ENCODE assay signal across 25 cellular contexts in genomic region chr1:161171696-161172095, GRCh38. TPM values are rescaled to one million over a fixed set of nuclear protein-coding genes. Genes with fewer than 3 reads are reported as not detected.
DNase-seq lines count a peak whose midpoint lies in the region; ATAC-seq and TF ChIP-seq lines count a peak whose summit lies in the region.
"Had no signal": no experiment of that assay in that cellular context is flagged by ENCODE, and none has a peak within 500 bp of the region (broad histone marks: within the 10 kb centered on the region; RNA-seq: fewer than 3 reads in every experiment).

No MANE protein-coding gene starts in this region.

- intact Hi-C loops in heart right ventricle (cut with DNase I): no loop called here
- intact Hi-C loops in heart left ventricle (cut with DNase I): no loop called here
- intact Hi-C loops in aorta (cut with DNase I): no loop called here
- intact Hi-C loops in CD8-positive, alpha-beta T cell (cut with DNase I, micrococcal nuclease): no loop called here

- no peaks in the 10 kb centered on the region for H3K9me3 ChIP-seq in heart right ventricle
- no peaks in the 10 kb centered on the region for H3K9me3 ChIP-seq in heart left ventricle
- no peaks in the 10 kb centered on the region for H3K9me3 ChIP-seq in aorta (ENCODE audit: control insufficient read depth, low read length)
- no peaks in the 10 kb centered on the region for H3K9me3 ChIP-seq in CD8-positive, alpha-beta T cell (ENCODE audit: low read length)
- H3K9me3 ChIP-seq: ovary, right atrium auricular region, upper lobe of right lung had no signal

- peaks cover 7 to 53% (median 40%) of the 10 kb centered on the region in 9 donors for H3K4me1 ChIP-seq in heart right ventricle
- peaks cover 6 to 44% (median 30%) of the 10 kb centered on the region in 12 donors for H3K4me1 ChIP-seq in heart left ventricle
- no peaks in the 10 kb centered on the region for H3K4me1 ChIP-seq in aorta (ENCODE audit: control insufficient read depth in 1 of 2, insufficient read depth in 2 of 2, low read length in 2 of 2)
- H3K4me1 ChIP-seq in CD8-positive, alpha-beta T cell (ENCODE audit: insufficient read depth, low read length): peaks cover 22% of the 10 kb centered on the region

- H3K27me3 ChIP-seq in heart right ventricle (no peaks in the 10 kb centered on the region), heart left ventricle (no peaks in the 10 kb centered on the region), aorta (ENCODE audit: control insufficient read depth in 1 of 2, insufficient read depth in 2 of 2, low read length in 1 of 2) (no peaks in the 10 kb centered on the region)
- no peaks in the 10 kb centered on the region for H3K27me3 ChIP-seq in CD8-positive, alpha-beta T cell (ENCODE audit: insufficient read depth, low read length)
- H3K27me3 ChIP-seq: ovary, right atrium auricular region, upper lobe of right lung had no signal

- H3K36me3 Mint-ChIP-seq in central memory CD8-positive, alpha-beta T cell (ENCODE audit: insufficient read depth): peaks cover 42% of the 10 kb centered on the region
- H3K36me3 Mint-ChIP-seq in osteocyte (ENCODE audit: unreplicated experiment): peaks cover 37% of the 10 kb centered on the region
- H3K36me3 Mint-ChIP-seq in CD8-positive, alpha-beta T cell: peaks cover 74% of the 10 kb centered on the region

- ATAC-seq in heart right ventricle: no peak
- no peak for ATAC-seq in heart left ventricle
- no peak for ATAC-seq in central memory CD8-positive, alpha-beta T cell (replicated peaks; ENCODE audit: extremely low read depth, poor library complexity, severe bottlenecking)
- ATAC-seq in aorta (ENCODE audit: low FRiP score): no peak
- ATAC-seq in stimulated activated naive CD8-positive, alpha-beta T cell treated with anti-CD3 and anti-CD28 coated beads, Interleukin-15, Interleukin-2, amounts not matched to agents 100 U/mL and 50 U/mL, for 24 hours: no peak
- no peak for ATAC-seq in CD8-positive, alpha-beta T cell
- ATAC-seq: activated CD4-positive, CD25-positive, alpha-beta regulatory T cell treated with anti-CD3 and anti-CD28 coated beads, Interleukin-2, amount 50 U/mL, for 24 hours; GM23338; naive thymus-derived CD4-positive, alpha-beta T cell; PC-3; upper lobe of right lung had no signal

- no peak for DNase-seq in heart right ventricle
- no peak for DNase-seq in heart left ventricle
- no peak for DNase-seq in central memory CD8-positive, alpha-beta T cell (ENCODE audit: low spot score in 2 of 2)
- no peak for DNase-seq in osteocyte (ENCODE audit: extremely low spot score, unreplicated experiment)
- peak; percentile 36 to 63 for DNase-seq in aorta
- no peak for DNase-seq in NCI-H748 treated with DMSO at 0.1 percent for 48 hours (lab: John Stamatoyannopoulos, UW)
- DNase-seq in stimulated activated naive CD8-positive, alpha-beta T cell treated with anti-CD3 and anti-CD28 coated beads, Interleukin-15, Interleukin-2, amounts not matched to agents 100 U/mL and 50 U/mL, for 24 hours: no peak
- no peak for DNase-seq in CD8-positive, alpha-beta T cell
- DNase-seq: ACHN; activated CD4-positive, alpha-beta memory T cell treated with anti-CD3 and anti-CD28 coated beads for 36 hours; anterior cingulate cortex; COR-L47; dermis blood vessel endothelial cell; DND-41; Karpas-422; MV-4-11; naive thymus-derived CD4-positive, alpha-beta T cell; NCI-H146; NCI-H510A; PC-3; upper lobe of right lung had no signal

- H3K4me3 Mint-ChIP-seq in central memory CD8-positive, alpha-beta T cell: no peak overlapping the region
- H3K4me3 Mint-ChIP-seq in osteocyte (ENCODE audit: unreplicated experiment): no peak overlapping the region
- no peak overlapping the region for H3K4me3 Mint-ChIP-seq in CD8-positive, alpha-beta T cell
- H3K4me3 Mint-ChIP-seq: activated CD4-positive, alpha-beta memory T cell treated with anti-CD3 and anti-CD28 coated beads for 36 hours; GM23338 had no signal

- no peak for TF ChIP-seq POLR2A in heart left ventricle (IDR thresholded peaks at IDR 0.05)

- H3K9me3 Mint-ChIP-seq in central memory CD8-positive, alpha-beta T cell: no peaks in the 10 kb centered on the region
- no peaks in the 10 kb centered on the region for H3K9me3 Mint-ChIP-seq in osteocyte (ENCODE audit: unreplicated experiment)
- H3K9me3 Mint-ChIP-seq in CD8-positive, alpha-beta T cell: no peaks in the 10 kb centered on the region
- H3K9me3 Mint-ChIP-seq: activated CD4-positive, alpha-beta memory T cell treated with anti-CD3 and anti-CD28 coated beads for 36 hours; GM23338; naive thymus-derived CD4-positive, alpha-beta T cell had no signal

- H3K4me3 ChIP-seq in heart right ventricle: no peak overlapping the region
- no peak overlapping the region for H3K4me3 ChIP-seq in heart left ventricle
- H3K4me3 ChIP-seq in aorta (ENCODE audit: low read length in 2 of 2): no peak overlapping the region
- H3K4me3 ChIP-seq in CD8-positive, alpha-beta T cell (ENCODE audit: low read depth, low read length): no peak overlapping the region
- H3K4me3 ChIP-seq: GM23338, ovary, right atrium auricular region, upper lobe of right lung had no signal

- CTCF ChIA-PET in CD8-positive, alpha-beta T cell (lab: Charles Lee): interaction anchor here (0.8 to 2.7 kb wide), 3 partner anchors 9 to 53 kb away, joined by 4 to 9 read pairs (median 5); no protein-coding TSS in a partner anchor

- no peaks in the 10 kb centered on the region for H3K27me3 Mint-ChIP-seq in central memory CD8-positive, alpha-beta T cell
- no peaks in the 10 kb centered on the region for H3K27me3 Mint-ChIP-seq in osteocyte (ENCODE audit: unreplicated experiment)
- H3K27me3 Mint-ChIP-seq in CD8-positive, alpha-beta T cell (ENCODE audit: low read depth): no peaks in the 10 kb centered on the region
- H3K27me3 Mint-ChIP-seq: activated CD4-positive, alpha-beta memory T cell treated with anti-CD3 and anti-CD28 coated beads for 36 hours; naive thymus-derived CD4-positive, alpha-beta T cell had no signal

- WGBS in heart right ventricle, 2 donors: 86 to 88% methylated on average over 12 of the region's 12 CpGs
- WGBS in heart left ventricle, 4 donors: 82 to 88% (median 84%) methylated on average over 12 of the region's 12 CpGs
- 80 to 82% methylated on average over 12 of the region's 12 CpGs for WGBS in aorta, 2 donors

- TF ChIP-seq CTCF in heart right ventricle (IDR thresholded peaks at IDR 0.05) (no peak), heart left ventricle (IDR thresholded peaks at IDR 0.05) (no peak), osteocyte (IDR thresholded peaks at IDR 0.05) (no peak)
- no peak for TF ChIP-seq CTCF in CD8-positive, alpha-beta T cell (IDR thresholded peaks at IDR 0.05)

- peak overlapping the region; percentile 73 for H3K27ac Mint-ChIP-seq in central memory CD8-positive, alpha-beta T cell (ENCODE audit: low read depth)
- peak overlapping the region; percentile 18 for H3K27ac Mint-ChIP-seq in osteocyte (ENCODE audit: unreplicated experiment)
- H3K27ac Mint-ChIP-seq in CD8-positive, alpha-beta T cell: no peak overlapping the region
- H3K27ac Mint-ChIP-seq: GM23338 had no signal

- H3K36me3 ChIP-seq in heart right ventricle: peaks cover 0 to 85% (median 29%) of the 10 kb centered on the region in 9 donors
- peaks cover 0 to 83% (median 70%) of the 10 kb centered on the region in 9 donors for H3K36me3 ChIP-seq in heart left ventricle
- peaks cover 0 to 4% of the 10 kb centered on the region in 2 donors for H3K36me3 ChIP-seq in aorta (ENCODE audit: control insufficient read depth in 1 of 2, insufficient read depth in 2 of 2, low read length in 1 of 2)
- peaks cover 52% of the 10 kb centered on the region for H3K36me3 ChIP-seq in CD8-positive, alpha-beta T cell (ENCODE audit: insufficient read depth, low read length)
- H3K36me3 ChIP-seq: ovary had no signal

- peaks cover 69% of the 10 kb centered on the region for H3K4me1 Mint-ChIP-seq in central memory CD8-positive, alpha-beta T cell
- peaks cover 45% of the 10 kb centered on the region for H3K4me1 Mint-ChIP-seq in osteocyte (ENCODE audit: unreplicated experiment)
- peaks cover 51% of the 10 kb centered on the region for H3K4me1 Mint-ChIP-seq in CD8-positive, alpha-beta T cell (ENCODE audit: low read depth)

- H3K27ac ChIP-seq in heart right ventricle: peak overlapping the region in 7 of 10 donors; percentile 11 to 58 (median 41)
- H3K27ac ChIP-seq in heart left ventricle: peak overlapping the region in 4 of 12 donors; percentile 51 to 73 (median 61)
- no peak overlapping the region for H3K27ac ChIP-seq in aorta (ENCODE audit: low read depth in 1 of 2, low read length in 2 of 2)
- H3K27ac ChIP-seq in CD8-positive, alpha-beta T cell (ENCODE audit: low read depth, low read length): no peak overlapping the region
- H3K27ac ChIP-seq: ovary, upper lobe of right lung had no signal

- POLR2A ChIA-PET in CD8-positive, alpha-beta T cell (lab: Charles Lee): interaction anchor here (0.7 to 1.9 kb wide), 2 partner anchors 11 to 20 kb away, joined by 3 to 8 read pairs; no protein-coding TSS in a partner anchor

RNA-seq across cellular contexts. Expression of gene PPOX, which starts 5.5 kb away (rescaled TPM):
- total RNA-seq in heart right ventricle: 10 to 100 TPM in 8 of 10 donors, 1 to 10 TPM in 2; 8.5 to 19.8 (median 15.0) TPM
- polyA plus RNA-seq in heart right ventricle: 10 to 100 TPM in 1 of 2 donors, 1 to 10 TPM in 1; 10.0 to 58.5 TPM
- 10 to 100 TPM in 8 of 9 donors, 1 to 10 TPM in 1; 9.7 to 16.7 (median 13.7) TPM for total RNA-seq in heart left ventricle
- 10 to 100 TPM; 10.7 to 24.3 TPM for polyA plus RNA-seq in heart left ventricle
- 37.1 and 37.9 TPM in 2 replicates for total RNA-seq in osteocyte
- 10 to 100 TPM; 16.3 to 30.9 TPM for total RNA-seq in aorta
- polyA plus RNA-seq in aorta: 100 to 1,000 TPM in 1 of 2 donors, 10 to 100 TPM in 1; 17.0 to 126 TPM
- total RNA-seq in CD8-positive, alpha-beta T cell: 10 to 100 TPM; 18.5 to 19.8 TPM

RNA-seq across cellular contexts. Expression of gene B4GALT3, which starts 5.6 kb away (rescaled TPM):
- 10 to 100 TPM; 12.1 to 28.9 (median 19.6) TPM for total RNA-seq in heart right ventricle
- 10 to 100 TPM; 11.5 to 25.5 TPM for polyA plus RNA-seq in heart right ventricle
- total RNA-seq in heart left ventricle: 10 to 100 TPM; 18.2 to 34.1 (median 22.4) TPM
- 10 to 100 TPM; 13.4 to 40.8 TPM for polyA plus RNA-seq in heart left ventricle
- total RNA-seq in osteocyte: 21.7 and 24.3 TPM in 2 replicates
- total RNA-seq in aorta: 10 to 100 TPM; 26.8 to 29.8 TPM
- polyA plus RNA-seq in aorta: 10 to 100 TPM; 13.9 to 23.1 TPM
- 10 to 100 TPM; 33.8 to 36.4 TPM for total RNA-seq in CD8-positive, alpha-beta T cell

RNA-seq across cellular contexts. Expression of gene USP21, which starts 12.4 kb away (rescaled TPM):
- total RNA-seq in heart right ventricle (10 to 100 TPM in 9 of 10 donors, 1 to 10 TPM in 1; 8.8 to 24.0 (median 14.7) TPM), heart left ventricle (10 to 100 TPM; 12.3 to 20.0 (median 14.6) TPM), osteocyte (25.5 and 27.5 TPM in 2 replicates), aorta (10 to 100 TPM; 16.4 to 28.1 TPM)
- polyA plus RNA-seq in heart right ventricle (10 to 100 TPM; 13.2 to 22.4 TPM), heart left ventricle (10 to 100 TPM; 13.0 TPM), aorta (10 to 100 TPM; 15.7 to 24.7 TPM)
- total RNA-seq in CD8-positive, alpha-beta T cell: 10 to 100 TPM; 34.8 to 38.1 TPM

RNA-seq across cellular contexts. Expression of gene UFC1, which starts 17.9 kb away (rescaled TPM):
- total RNA-seq in heart right ventricle (10 to 100 TPM; 63.9 to 88.3 (median 74.9) TPM), heart left ventricle (10 to 100 TPM; 54.4 to 86.9 (median 73.2) TPM), osteocyte (98.2 and 100 TPM in 2 replicates), aorta (10 to 100 TPM; 64.2 to 70.3 TPM)
- polyA plus RNA-seq in heart right ventricle (100 to 1,000 TPM in 1 of 2 donors, 10 to 100 TPM in 1; 43.0 to 142 TPM), heart left ventricle (100 to 1,000 TPM in 1 of 2 donors, 10 to 100 TPM in 1; 60.7 to 131 TPM), aorta (100 to 1,000 TPM; 143 to 184 TPM)
- 10 to 100 TPM; 94.7 to 96.6 TPM for total RNA-seq in CD8-positive, alpha-beta T cell

RNA-seq across cellular contexts. Expression of gene ADAMTS4, which starts 27.2 kb away (rescaled TPM):
- total RNA-seq in heart right ventricle: 10 to 100 TPM in 6 of 10 donors, 1 to 10 TPM in 4; 1.7 to 86.1 (median 17.7) TPM
- 10 to 100 TPM in 1 of 2 donors, 1 to 10 TPM in 1; 5.4 to 11.9 TPM for polyA plus RNA-seq in heart right ventricle
- total RNA-seq in heart left ventricle: 10 to 100 TPM in 3 of 9 donors, 1 to 10 TPM in 6; 1.6 to 65.2 (median 8.4) TPM
- 1 to 10 TPM; 5.7 to 6.1 TPM for polyA plus RNA-seq in heart left ventricle
- 1.2 TPM in 2 replicates for total RNA-seq in osteocyte
- total RNA-seq in aorta: 100 to 1,000 TPM in 1 of 2 donors, 10 to 100 TPM in 1; 78.9 to 207 TPM
- polyA plus RNA-seq in aorta: 1 to 10 TPM; 1.4 to 6.8 TPM
- under 1 TPM; 0.22 to 0.56 TPM for total RNA-seq in CD8-positive, alpha-beta T cell
- total RNA-seq: PC-3 had no signal

Comparison
In these comparisons a context has a peak if more than half of its experiments do, and no peak if none do; other contexts are left out.
1. DNase-seq: peak in aorta (2 of 2); none in heart right ventricle (0 of 2), heart left ventricle (0 of 5), central memory CD8-positive, alpha-beta T cell (0 of 2), osteocyte (single experiment), NCI-H748 treated with DMSO at 0.1 percent for 48 hours (single experiment), stimulated activated naive CD8-positive, alpha-beta T cell treated with anti-CD3 and anti-CD28 coated beads, Interleukin-15, Interleukin-2, amounts not matched to agents 100 U/mL and 50 U/mL, for 24 hours (single experiment) and CD8-positive, alpha-beta T cell (0 of 7).
2. H3K27ac ChIP-seq: peak in heart right ventricle (7 of 10); none in aorta (0 of 2) and CD8-positive, alpha-beta T cell (single experiment).